8 cellular contexts compared by ENCODE assay signal in genomic region chr22:41940853-41941765, GRCh38. TPM values are rescaled to one million over a fixed set of nuclear protein-coding genes. Genes with fewer than 3 reads are reported as not detected.
DNase-seq lines count a peak whose midpoint lies in the region; ATAC-seq and TF ChIP-seq lines count a peak whose summit lies in the region.

No MANE protein-coding gene starts in this region.

- H3K36me3 ChIP-seq in left ventricle myocardium inferior = no peaks in the 10 kb centered on the region
- H3K36me3 ChIP-seq in uterus = no peaks in the 10 kb centered on the region

- peak overlapping the region; percentile 100 for H3K27ac Mint-ChIP-seq in T-cell

- peak; percentile 90 for TF ChIP-seq CTCF in GM20000 (IDR thresholded peaks at IDR 0.05; ENCODE audit: extremely low read depth, missing control alignments)
- TF ChIP-seq CTCF in left ventricle myocardium inferior (IDR thresholded peaks at IDR 0.05; ENCODE audit: borderline replicate concordance) = peak; percentile 96
- TF ChIP-seq CTCF in uterus (IDR thresholded peaks at IDR 0.05) = peak; percentile 86 to 99 (median 92)

- H3K4me3 ChIP-seq in left ventricle myocardium inferior (no peak overlapping the region), uterus (no peak overlapping the region)

- H3K9me3 ChIP-seq in left ventricle myocardium inferior (replicated peaks) = no peaks in the 10 kb centered on the region
- H3K9me3 ChIP-seq in uterus = no peaks in the 10 kb centered on the region

- H3K36me3 Mint-ChIP-seq in T-cell = no peaks in the 10 kb centered on the region

- H3K27me3 ChIP-seq in left ventricle myocardium inferior (ENCODE audit: low read depth) (no peaks in the 10 kb centered on the region), uterus (no peaks in the 10 kb centered on the region)

- intact Hi-C loops in left ventricle myocardium inferior (cut with micrococcal nuclease) (loop anchor here (5.0 kb wide), 3 partner anchors 119 to 244 kb away; partner anchors contain the start of gene MEI1), uterus (cut with DNase I; ENCODE audit: low total_unique reads) (loop anchor here (5.0 to 10.0 kb wide), 2 partner anchors 116 to 244 kb away; partner anchors contain the start of gene MEI1)

- H3K9me3 Mint-ChIP-seq in T-cell = no peaks in the 10 kb centered on the region

- H3K27ac ChIP-seq in left ventricle myocardium inferior (replicated peaks) = peak overlapping the region; percentile 35
- peak overlapping the region in 1 of 2 donors; percentile 39 for H3K27ac ChIP-seq in uterus

- peak; percentile 54 to 79 (median 70) for ATAC-seq in T-cell (replicated peaks in 1 of 4)

- H3K27me3 Mint-ChIP-seq in T-cell = no peaks in the 10 kb centered on the region

- peak in 13 of 14 donors; percentile 21 to 85 (median 72) for DNase-seq in C1 segment of cervical spinal cord (lab: John Stamatoyannopoulos, UW)
- DNase-seq in GM20000 (ENCODE audit: low spot score) = peak; percentile 67
- peak; percentile 86 for DNase-seq in M059J (ENCODE audit: low read depth)
- DNase-seq in T-cell = peak; percentile 70 to 90 (median 82)
- DNase-seq in amniotic epithelial cell (ENCODE audit: low read depth) = peak; percentile 96
- peak; percentile 85 for DNase-seq in left ventricle myocardium inferior
- peak; percentile 71 for DNase-seq in renal cortical epithelial cell (ENCODE audit: low read depth)
- DNase-seq in uterus = peak; percentile 85

- TF ChIP-seq POLR2A in uterus (IDR thresholded peaks at IDR 0.05) = no peak

- POLR2A ChIA-PET in T-cell (lab: Charles Lee) = interaction anchor here (0.6 to 1.8 kb wide), 16 partner anchors 14 to 532 kb away, joined by 3 to 19 read pairs (median 4); partner anchors contain the start of genes SREBF2 (in 2 of the 2), TNFRSF13C (in 2 of the 2), CCDC134 (in 1 of the 2) and MEI1 (in 1 of the 2)

- peak overlapping the region; percentile 72 to 92 (median 88) for H3K4me3 Mint-ChIP-seq in T-cell

- peaks cover 35 to 55% (median 47%) of the 10 kb centered on the region in 3 donors for H3K4me1 Mint-ChIP-seq in T-cell

- peaks cover 25% of the 10 kb centered on the region for H3K4me1 ChIP-seq in left ventricle myocardium inferior
- peaks cover 0 to 4% of the 10 kb centered on the region in 2 donors for H3K4me1 ChIP-seq in uterus

- CTCF ChIA-PET in T-cell (lab: Charles Lee) = interaction anchor here (0.5 to 2.8 kb wide), 29 partner anchors 9 to 320 kb away, joined by 3 to 48 read pairs (median 5); partner anchors contain the start of genes CCDC134 (in 1 of the 2), MEI1 (in 1 of the 2), SHISA8 (in 1 of the 2) and SNU13 (in 1 of the 2)

RNA-seq across cellular contexts. Expression of gene CENPM, which starts 5.8 kb away (rescaled TPM):
- 47.5 and 62.8 TPM in 2 replicates for total RNA-seq in M059J (2014; rRNA removed; shearing (Covaris generic))
- 10 to 100 TPM in 2 of 5 donors, 1 to 10 TPM in 3; 5.1 to 16.7 (median 7.9) TPM for total RNA-seq in T-cell
- 0.47 TPM for total RNA-seq in left ventricle myocardium inferior
- 1.8 and 10.8 TPM in 2 replicates for total RNA-seq in renal cortical epithelial cell
- total RNA-seq in uterus = 10 to 100 TPM in 1 of 4 donors, not detected in 3; 12.7 TPM

RNA-seq across cellular contexts. Expression of gene TNFRSF13C, which starts 14.5 kb away (rescaled TPM):
- total RNA-seq in M059J (2014; rRNA removed; shearing (Covaris generic)) = 0.05 and 0.10 TPM in 2 replicates
- total RNA-seq in T-cell (10 to 100 TPM; 11.4 to 22.5 (median 15.4) TPM), left ventricle myocardium inferior (0.55 TPM), renal cortical epithelial cell (0.15 and 0.17 TPM in 2 replicates), uterus (1 to 10 TPM in 1 of 4 donors, under 1 TPM in 1, not detected in 2; 0.30 to 1.3 TPM)

RNA-seq across cellular contexts. Expression of gene SHISA8, which starts 26.2 kb away (rescaled TPM):
- not detected in 2 replicates for total RNA-seq in M059J (2014; rRNA removed; shearing (Covaris generic))
- total RNA-seq in T-cell (1 to 10 TPM in 1 of 5 donors, under 1 TPM in 3, not detected in 1; 0.56 to 1.2 (median 0.75) TPM), left ventricle myocardium inferior (2.2 TPM), renal cortical epithelial cell (not detected in 2 replicates), uterus (under 1 TPM in 1 of 4 donors, not detected in 3; 0.30 TPM)

RNA-seq across cellular contexts. Expression of gene SEPTIN3, which starts 28.1 kb away (rescaled TPM):
- total RNA-seq in M059J (2014; rRNA removed; shearing (Covaris generic)) = 0.05 and 0.17 TPM in 2 replicates
- total RNA-seq in T-cell (under 1 TPM; 0.10 to 0.30 (median 0.23) TPM), left ventricle myocardium inferior (not detected), renal cortical epithelial cell (0.05 and 0.35 TPM in 2 replicates), uterus (1 to 10 TPM in 1 of 4 donors, not detected in 3; 1.4 TPM)
